In genomic region chr5:142866563-142867275, GRCh38 we compare ENCODE assay signal across 8 cellular contexts.
DNase-seq lines count a peak whose midpoint lies in the region; ATAC-seq and TF ChIP-seq lines count a peak whose summit lies in the region.

No MANE protein-coding gene starts in this region.

- H3K27ac ChIP-seq in BLaER1 (no peak overlapping the region), fibroblast of lung (ENCODE audit: insufficient read depth, low read length) (no peak overlapping the region), neutrophil (peak overlapping the region; percentile 72)

- no peaks in the 10 kb centered on the region for H3K9me3 ChIP-seq in BLaER1
- H3K9me3 ChIP-seq in fibroblast of lung (ENCODE audit: control insufficient read depth, insufficient read depth, low read depth, low read length) = no peaks in the 10 kb centered on the region
- H3K9me3 ChIP-seq in neutrophil = no peaks in the 10 kb centered on the region

- DNase-seq in NCI-H526 (lab: John Stamatoyannopoulos, UW) (peak; percentile 71 to 79), fibroblast of lung (ENCODE audit: low read depth in 2 of 2) (peak; percentile 78 to 80), GOT3 (lab: John Stamatoyannopoulos, UW) (no peak)
- DNase-seq in activated CD8-positive, alpha-beta memory T cell treated with anti-CD3 and anti-CD28 coated beads, Interleukin-2, amount 50 U/mL, for 1 hour (ENCODE audit: extremely low read depth) = peak; percentile 18

- H4K20me1 ChIP-seq in BLaER1 = 0 out of 2 replicates have a peak, but pooled peaks cover 4% of the 10 kb centered on the region
- H4K20me1 ChIP-seq in fibroblast of lung (ENCODE audit: control insufficient read depth, extremely low read depth, insufficient read depth, low read length) = no peaks in the 10 kb centered on the region

- H3K4me2 ChIP-seq in BLaER1 (peak overlapping the region; percentile 48), fibroblast of lung (ENCODE audit: extremely low read depth, insufficient read depth, low read length) (no peak overlapping the region)

- H3K27me3 ChIP-seq in BLaER1 = no peaks in the 10 kb centered on the region
- no peaks in the 10 kb centered on the region for H3K27me3 ChIP-seq in fibroblast of lung (ENCODE audit: control insufficient read depth, insufficient read depth, low read length)
- H3K27me3 ChIP-seq in neutrophil = no peaks in the 10 kb centered on the region

- no peaks in the 10 kb centered on the region for H3K79me2 ChIP-seq in fibroblast of lung (ENCODE audit: control insufficient read depth, insufficient read depth, low read length)

- H2AFZ ChIP-seq in fibroblast of lung (ENCODE audit: low read length) = no peak overlapping the region

- H3K36me3 ChIP-seq in BLaER1 = no peaks in the 10 kb centered on the region
- H3K36me3 ChIP-seq in fibroblast of lung (ENCODE audit: control insufficient read depth, insufficient read depth, low read length) = no peaks in the 10 kb centered on the region
- peaks cover 3% of the 10 kb centered on the region for H3K36me3 ChIP-seq in neutrophil

- no peak overlapping the region for H3K4me3 ChIP-seq in BLaER1
- H3K4me3 ChIP-seq in fibroblast of lung (replicated peaks in 1 of 4; ENCODE audit: control extremely low read depth in 1 of 4, insufficient read depth in 1 of 4, low read depth in 3 of 4, low read length in 4 of 4) = no peak overlapping the region
- peak overlapping the region; percentile 26 to 40 for H3K4me3 ChIP-seq in neutrophil (ENCODE audit: low read depth in 1 of 2, low read length in 1 of 2)

- H3K9ac ChIP-seq in BLaER1 (no peak overlapping the region), fibroblast of lung (ENCODE audit: insufficient read depth, low read length) (no peak overlapping the region)

- TF ChIP-seq CTCF in fibroblast of lung (conservative IDR thresholded peaks at IDR 0.05 in 1 of 2, IDR thresholded peaks at IDR 0.05 in 1 of 2; ENCODE audit: low read depth in 1 of 2, low read length in 2 of 2) (peak; percentile 54 to 73), neutrophil (IDR thresholded peaks at IDR 0.05) (peak; percentile 77)

- ATAC-seq in GM18517 (IDR thresholded peaks at IDR 0.05; ENCODE audit: unreplicated experiment) (peak; percentile 85), HG03064 (IDR thresholded peaks at IDR 0.05; ENCODE audit: low read depth, unreplicated experiment) (peak; percentile 73)

- H3K4me1 ChIP-seq in BLaER1 (peaks cover 18% of the 10 kb centered on the region), fibroblast of lung (ENCODE audit: control insufficient read depth, extremely low read depth, insufficient read depth, low read length) (no peaks in the 10 kb centered on the region), neutrophil (ENCODE audit: control insufficient read depth in 1 of 2, insufficient read depth in 1 of 2, low read depth in 1 of 2, low read length in 1 of 2) (peaks cover 30 to 33% of the 10 kb centered on the region in 2 experiments)

Comparison
In these comparisons a context has a peak if more than half of its experiments do, and no peak if none do; other contexts are left out.
1. H3K4me3 ChIP-seq: peak in neutrophil (2 of 2); none in BLaER1 (single experiment) and fibroblast of lung (0 of 4).